14 cellular contexts compared by ENCODE assay signal in genomic region chr15:39079296-39079834, GRCh38.
DNase-seq lines count a peak whose midpoint lies in the region; TF ChIP-seq lines count a peak whose summit lies in the region.
"Had no signal": no experiment of that assay in that cellular context is flagged by ENCODE, and none has a peak within 500 bp of the region (broad histone marks: within the 10 kb centered on the region; RNA-seq: fewer than 3 reads in every experiment).

No MANE protein-coding gene starts in this region.

- no peaks in the 10 kb centered on the region for H3K36me3 ChIP-seq in kidney epithelial cell (ENCODE audit: control insufficient read depth, insufficient read depth, low read length)
- H3K36me3 ChIP-seq: BLaER1, ovary had no signal

- TF ChIP-seq CTCF in astrocyte of the spinal cord (IDR thresholded peaks at IDR 0.05; ENCODE audit: low read depth, low read length) (no peak), kidney epithelial cell (IDR thresholded peaks at IDR 0.05; ENCODE audit: insufficient read depth, low read length, poor library complexity, severe bottlenecking) (no peak)

- H3K4me3 ChIP-seq in astrocyte of the spinal cord (ENCODE audit: low read depth, low read length) (no peak overlapping the region), kidney epithelial cell (ENCODE audit: low read depth, low read length) (no peak overlapping the region)
- H3K4me3 ChIP-seq: BLaER1, ovary had no signal

- no peaks in the 10 kb centered on the region for H3K27me3 ChIP-seq in kidney epithelial cell (ENCODE audit: control insufficient read depth, insufficient read depth, low read length)
- H3K27me3 ChIP-seq: BLaER1, ovary had no signal

- DNase-seq in AG08395 (ENCODE audit: low spot score) = peak; percentile 6
- DNase-seq in HT1080 (ENCODE audit: low read depth) = peak; percentile 91
- peak; percentile 67 for DNase-seq in astrocyte of the spinal cord (ENCODE audit: low read depth, low spot score)
- peak; percentile 67 for DNase-seq in kidney epithelial cell (ENCODE audit: low read depth)
- DNase-seq in nucleus accumbens (lab: John Stamatoyannopoulos, UW) = no peak
- no peak for DNase-seq in pons (ENCODE audit: low spot score)
- no peak for DNase-seq in KBM-7
- no peak for DNase-seq in DMS153 (lab: John Stamatoyannopoulos, UW)
- DNase-seq: activated CD4-positive, CD25-positive, alpha-beta regulatory T cell treated with anti-CD3 and anti-CD28 coated beads, Interleukin-2, amount 50 U/mL, for 72 hours; activated T-cell treated with anti-CD3 and anti-CD28 coated beads, Interleukin-2, amount 50 U/mL, for 48 hours; NCI-H1417 treated with DMSO at 0.1 percent for 48 hours; NCI-H748 treated with DMSO at 0.1 percent for 48 hours; ovary had no signal

- in situ Hi-C loops in astrocyte of the spinal cord (cut with HindIII; ENCODE audit: low sequenced_read_pairs) (no loop called here), KBM-7 (cut with MboI; ENCODE audit: low pct_unique_long_range_greater_than_20kb, low sequenced_read_pairs) (no loop called here)

Comparison
In these comparisons a context has a peak if more than half of its experiments do, and no peak if none do; other contexts are left out.
1. DNase-seq: peak in AG08395 (single experiment), HT1080 (single experiment), astrocyte of the spinal cord (single experiment) and kidney epithelial cell (single experiment); none in nucleus accumbens (0 of 56), pons (single experiment), KBM-7 (single experiment) and DMS153 (single experiment).